In genomic region chr12:122366685-122367475, GRCh38 we compare ENCODE assay signal across 1 cellular context.
TF ChIP-seq lines count a peak whose summit lies in the region.

No MANE protein-coding gene starts in this region.

TF ChIP-seq in HEK293, 187 proteins besides CTCF, POLR2A, EP300 and RAD21 (continued from another document and continues in another):
- TF ChIP-seq ZSCAN5A (tag by site-specific recombination; IDR thresholded peaks at IDR 0.05), result no peak
- no peak for TF ChIP-seq ZNF837 (tag by site-specific recombination; IDR thresholded peaks at IDR 0.05)
- TF ChIP-seq PBX3 (CRISPR knock-in tag; IDR thresholded peaks at IDR 0.05), result no peak
- no peak for TF ChIP-seq ZNF157 (tag by site-specific recombination; IDR thresholded peaks at IDR 0.05)
- TF ChIP-seq BCL11A (tag by site-specific recombination; IDR thresholded peaks at IDR 0.05; ENCODE audit: low read depth), result no peak
- TF ChIP-seq GLIS2 (tag by site-specific recombination; IDR thresholded peaks at IDR 0.05), result no peak
- TF ChIP-seq ZNF10 (tag by site-specific recombination; IDR thresholded peaks at IDR 0.05), result no peak
- no peak for TF ChIP-seq ZBTB6 (tag by site-specific recombination; IDR thresholded peaks at IDR 0.05)
- TF ChIP-seq ZBTB21 (tag by site-specific recombination; IDR thresholded peaks at IDR 0.05), result no peak
- TF ChIP-seq ZNF48 (tag by site-specific recombination; IDR thresholded peaks at IDR 0.05), result no peak
- TF ChIP-seq ZNF623 (tag by site-specific recombination; IDR thresholded peaks at IDR 0.05), result no peak
- 0 out of 2 replicates have a peak, but pooled peaks have one; percentile 21 for TF ChIP-seq ZXDB (tag by site-specific recombination; IDR thresholded peaks at IDR 0.05)
- TF ChIP-seq ZNF664 (tag by site-specific recombination; IDR thresholded peaks at IDR 0.05), result no peak
- TF ChIP-seq OSR2 (tag by site-specific recombination; IDR thresholded peaks at IDR 0.05), result peak; percentile 43; the same call in 1 of the 2 replicates
- no peak for TF ChIP-seq ZNF626 (tag by site-specific recombination; IDR thresholded peaks at IDR 0.05)
- TF ChIP-seq ZNF830 (tag by site-specific recombination; IDR thresholded peaks at IDR 0.05; ENCODE audit: low read depth), result no peak
- TF ChIP-seq ZNF132 (tag by site-specific recombination; IDR thresholded peaks at IDR 0.05; ENCODE audit: borderline replicate concordance), result no peak
- no peak for TF ChIP-seq MEIS1 (CRISPR knock-in tag; IDR thresholded peaks at IDR 0.05; ENCODE audit: borderline replicate concordance)
- TF ChIP-seq ZBTB10 (tag by site-specific recombination; IDR thresholded peaks at IDR 0.05), result no peak
- TF ChIP-seq ZNF658 (tag by site-specific recombination; IDR thresholded peaks at IDR 0.05), result no peak
- TF ChIP-seq ZBTB1 (tag by site-specific recombination; IDR thresholded peaks at IDR 0.05), result no peak
- peak; percentile 71 for TF ChIP-seq ZNF24 (tag by site-specific recombination; IDR thresholded peaks at IDR 0.05)
- no peak for TF ChIP-seq ZNF76 (tag by site-specific recombination; IDR thresholded peaks at IDR 0.05; ENCODE audit: borderline replicate concordance, low read depth)
- no peak for TF ChIP-seq RBAK (tag by site-specific recombination; IDR thresholded peaks at IDR 0.05)
- peak; percentile 55; the same call in 1 of the 2 replicates for TF ChIP-seq ATF2 (tag by site-specific recombination; IDR thresholded peaks at IDR 0.05; ENCODE audit: low read depth)
- no peak for TF ChIP-seq ZNF16 (tag by site-specific recombination; IDR thresholded peaks at IDR 0.05; ENCODE audit: low read depth)
- TF ChIP-seq ZNF488 (tag by site-specific recombination; IDR thresholded peaks at IDR 0.05), result no peak
- TF ChIP-seq ZNF561 (tag by site-specific recombination; IDR thresholded peaks at IDR 0.05; ENCODE audit: borderline replicate concordance), result no peak
- TF ChIP-seq ZNF202 (tag by site-specific recombination; IDR thresholded peaks at IDR 0.05; ENCODE audit: borderline replicate concordance), result no peak
- TF ChIP-seq ZNF654 (tag by site-specific recombination; IDR thresholded peaks at IDR 0.05; ENCODE audit: low read depth), result 0 out of 2 replicates have a peak, but pooled peaks have one; percentile 12
- 0 out of 2 replicates have a peak, but pooled peaks have one; percentile 21 for TF ChIP-seq ZNF660 (tag by site-specific recombination; IDR thresholded peaks at IDR 0.05)
- TF ChIP-seq ZNF354C (tag by site-specific recombination; IDR thresholded peaks at IDR 0.05; ENCODE audit: borderline replicate concordance, low read depth), result no peak
- TF ChIP-seq ZNF433 (tag by site-specific recombination; IDR thresholded peaks at IDR 0.05; ENCODE audit: low read depth), result no peak
- no peak for TF ChIP-seq ZNF549 (tag by site-specific recombination; IDR thresholded peaks at IDR 0.05)
- TF ChIP-seq SCRT1 (tag by site-specific recombination; IDR thresholded peaks at IDR 0.05; ENCODE audit: borderline replicate concordance), result no peak
- TF ChIP-seq ZNF169 (tag by site-specific recombination; IDR thresholded peaks at IDR 0.05), result no peak
- TF ChIP-seq ZNF426 (tag by site-specific recombination; IDR thresholded peaks at IDR 0.05), result no peak
- TF ChIP-seq TRIM28 (IDR thresholded peaks at IDR 0.05; ENCODE audit: borderline replicate concordance, low read length), result no peak
- TF ChIP-seq ZFP41 (tag by site-specific recombination; IDR thresholded peaks at IDR 0.05; ENCODE audit: borderline replicate concordance), result no peak
- no peak for TF ChIP-seq ZNF175 (tag by site-specific recombination; IDR thresholded peaks at IDR 0.05)
- no peak for TF ChIP-seq ZNF677 (tag by site-specific recombination; IDR thresholded peaks at IDR 0.05)
- no peak for TF ChIP-seq ZNF701 (tag by site-specific recombination; IDR thresholded peaks at IDR 0.05)
- no peak for TF ChIP-seq KLF10 (tag by site-specific recombination; IDR thresholded peaks at IDR 0.05)
- TF ChIP-seq ZNF624 (tag by site-specific recombination; IDR thresholded peaks at IDR 0.05), result no peak
- TF ChIP-seq MZF1 (tag by site-specific recombination; IDR thresholded peaks at IDR 0.05; ENCODE audit: borderline replicate concordance), result no peak
- no peak for TF ChIP-seq ZNF514 (tag by site-specific recombination; IDR thresholded peaks at IDR 0.05)
- TF ChIP-seq AEBP2 (tag by site-specific recombination; IDR thresholded peaks at IDR 0.05; ENCODE audit: borderline replicate concordance), result no peak
- no peak for TF ChIP-seq ZNF501 (tag by site-specific recombination; IDR thresholded peaks at IDR 0.05)
- TF ChIP-seq REPIN1 (tag by site-specific recombination; IDR thresholded peaks at IDR 0.05; ENCODE audit: low read depth), result no peak
- no peak for TF ChIP-seq ZNF747 (tag by site-specific recombination; IDR thresholded peaks at IDR 0.05)
- no peak; the same call in 1 of the 2 replicates for TF ChIP-seq FEZF1 (tag by site-specific recombination; IDR thresholded peaks at IDR 0.05)
- peak; percentile 87 for TF ChIP-seq SP7 (tag by site-specific recombination; IDR thresholded peaks at IDR 0.05)
- no peak for TF ChIP-seq ZBTB44 (tag by site-specific recombination; IDR thresholded peaks at IDR 0.05)
- no peak for TF ChIP-seq ZNF529 (tag by site-specific recombination; IDR thresholded peaks at IDR 0.05; ENCODE audit: insufficient replicate concordance)
- no peak for TF ChIP-seq ZNF513 (tag by site-specific recombination; IDR thresholded peaks at IDR 0.05)
- TF ChIP-seq ZNF121 (tag by site-specific recombination; IDR thresholded peaks at IDR 0.05), result no peak
- TF ChIP-seq ZBTB49 (tag by site-specific recombination; IDR thresholded peaks at IDR 0.05; ENCODE audit: low read depth), result no peak
- TF ChIP-seq ZBTB7A (tag by site-specific recombination; IDR thresholded peaks at IDR 0.05; ENCODE audit: low read depth), result no peak
